Comparison of ENCODE assay signal across 18 cellular contexts in the genomic region with DNA sequence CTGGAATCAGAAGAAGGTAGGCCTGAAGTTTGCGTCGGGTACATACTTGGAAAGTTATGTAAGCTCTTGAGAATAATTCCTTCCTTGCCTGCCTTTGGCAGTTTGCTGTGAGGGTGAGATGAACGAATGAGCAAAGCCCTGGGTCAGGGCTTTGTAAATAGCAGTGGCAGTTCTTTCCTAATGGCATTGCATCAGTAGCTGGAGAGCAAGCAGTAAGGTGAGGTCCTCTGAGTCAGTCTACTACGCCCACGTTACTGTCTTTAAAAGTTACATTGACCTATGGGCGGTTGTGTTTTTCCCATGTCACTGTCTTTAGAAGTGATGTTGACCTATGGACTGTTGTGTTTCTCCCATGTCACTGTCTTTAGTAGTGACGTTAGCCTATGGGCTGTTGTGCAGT.
DNase-seq lines count a peak whose midpoint lies in the region; ATAC-seq and TF ChIP-seq lines count a peak whose summit lies in the region.
"Had no signal": no experiment of that assay in that cellular context is flagged by ENCODE, and none has a peak within 500 bp of the region (broad histone marks: within the 10 kb centered on the region; RNA-seq: fewer than 3 reads in every experiment).

No MANE protein-coding gene starts in this region.

- no peaks in the 10 kb centered on the region for H4K20me1 ChIP-seq in PC-3 (ENCODE audit: low read length)

- H3K79me2 ChIP-seq in PC-3 (ENCODE audit: low read length), result no peaks in the 10 kb centered on the region

- no peak overlapping the region for H3K9ac ChIP-seq in PC-3 (ENCODE audit: low read length)
- H3K9ac ChIP-seq: KMS-11 had no signal

- CTCF ChIA-PET in AG04450 (lab: Charles Lee) (interaction anchor here (1.0 kb wide), 1 partner anchor 349 kb away, joined by 3 read pairs; no protein-coding TSS in a partner anchor), PC-3 (lab: Charles Lee) (no interaction called here)

- POLR2A ChIA-PET in AG04450 (lab: Yijun Ruan, JAX) (interaction anchor here (0.6 to 2.1 kb wide), 5 partner anchors 8 to 46 kb away, joined by 3 to 8 read pairs (median 3); no protein-coding TSS in a partner anchor), PC-3 (lab: Charles Lee; ENCODE audit: unreplicated experiment) (no interaction called here)

- intact Hi-C loops in PC-3 (cut with micrococcal nuclease) (no loop called here), lower lobe of right lung (cut with DNase I) (no loop called here), heart left ventricle (cut with DNase I) (no loop called here)

- 83 to 89% (median 84%) methylated on average over 7 of the region's 7 CpGs for WGBS in heart left ventricle, 4 donors

- ATAC-seq in PC-3, result no peak
- peak; percentile 94 for ATAC-seq in esophagus mucosa
- peak; percentile 84 to 85 for ATAC-seq in lower lobe of right lung
- no peak for ATAC-seq in heart left ventricle
- ATAC-seq in HG03039 (IDR thresholded peaks at IDR 0.05; ENCODE audit: unreplicated experiment), result no peak
- no peak for ATAC-seq in HG03378 (IDR thresholded peaks at IDR 0.05; ENCODE audit: unreplicated experiment)
- ATAC-seq: gastrocnemius medialis had no signal

- H3K9me3 ChIP-seq in AG04450 (ENCODE audit: control insufficient read depth, insufficient read depth, low read length) (no peaks in the 10 kb centered on the region), PC-3 (ENCODE audit: low read length) (no peaks in the 10 kb centered on the region), lower lobe of right lung (no peaks in the 10 kb centered on the region), heart left ventricle (no peaks in the 10 kb centered on the region)
- H3K9me3 ChIP-seq: gastrocnemius medialis, SJSA1 had no signal

- H3K4me3 ChIP-seq in AG04450 (ENCODE audit: low read depth, low read length) (peak overlapping the region; percentile 34), PC-3 (ENCODE audit: low read length) (no peak overlapping the region), lower lobe of right lung (no peak overlapping the region), heart left ventricle (no peak overlapping the region)
- H3K4me3 ChIP-seq: gastrocnemius medialis, SJSA1, skin epidermis had no signal

- no TSS peak for BruUV-seq in PC-3 (replicated peaks; lab: Mats Ljungman, UMichigan)

- no peaks in the 10 kb centered on the region for H3K9me2 ChIP-seq in PC-3 (replicated peaks; ENCODE audit: low read length)

- H3F3A ChIP-seq in PC-3 (ENCODE audit: low read length, unreplicated experiment), result no peaks in the 10 kb centered on the region

- peak overlapping the region; percentile 90 for H3K27ac ChIP-seq in AG04450 (ENCODE audit: low read depth, low read length)
- H3K27ac ChIP-seq in PC-3 (ENCODE audit: low read length), result peak overlapping the region; percentile 35; the same call in 1 of the 2 replicates
- H3K27ac ChIP-seq in lower lobe of right lung, result peak overlapping the region; percentile 47
- no peak overlapping the region for H3K27ac ChIP-seq in heart left ventricle
- H3K27ac ChIP-seq: gastrocnemius medialis, KMS-11, SJSA1, skin epidermis had no signal

- no peak for TF ChIP-seq POLR2A in heart left ventricle (IDR thresholded peaks at IDR 0.05)

- no peak for TF ChIP-seq CTCF in AG04450 (IDR thresholded peaks at IDR 0.05; ENCODE audit: low read depth, low read length)
- TF ChIP-seq CTCF in PC-3 (conservative IDR thresholded peaks at IDR 0.05; ENCODE audit: low read depth, low read length), result no peak
- no peak for TF ChIP-seq CTCF in lower lobe of right lung (IDR thresholded peaks at IDR 0.05)
- no peak for TF ChIP-seq CTCF in heart left ventricle (IDR thresholded peaks at IDR 0.05)

- no peak for DNase-seq in AG04450 (ENCODE audit: low read depth, low spot score)
- peak; percentile 51 for DNase-seq in PC-3
- no peak for DNase-seq in lower lobe of right lung
- DNase-seq in NK-92 (lab: John Stamatoyannopoulos, UW; ENCODE audit: unreplicated experiment), result no peak
- DNase-seq in heart left ventricle, result no peak
- DNase-seq: activated CD4-positive, alpha-beta T cell treated with anti-CD3 and anti-CD28 coated beads, Interleukin-2, amount 10 ng/mL, durations not matched to agents 24 days and 14 days; activated naive CD4-positive, alpha-beta T cell; COR-L47; gastrocnemius medialis; NCI-H345; occipital lobe; T1000 had no signal

- H3K4me2 ChIP-seq in PC-3 (ENCODE audit: low read length), result 0 out of 2 replicates have a peak overlapping the region, but pooled peaks have one; percentile 22
- H3K4me2 ChIP-seq: KMS-11 had no signal

- peaks cover 12% of the 10 kb centered on the region; the same call in 1 of the 2 replicates for H3K4me1 ChIP-seq in PC-3 (ENCODE audit: insufficient read depth, low read length)
- H3K4me1 ChIP-seq in lower lobe of right lung, result peaks cover 4% of the 10 kb centered on the region
- no peaks in the 10 kb centered on the region for H3K4me1 ChIP-seq in heart left ventricle
- H3K4me1 ChIP-seq: gastrocnemius medialis, SJSA1 had no signal

- H3K36me3 ChIP-seq in PC-3 (ENCODE audit: low read depth, low read length), result no peaks in the 10 kb centered on the region
- no peaks in the 10 kb centered on the region for H3K36me3 ChIP-seq in lower lobe of right lung
- H3K36me3 ChIP-seq in heart left ventricle, result no peaks in the 10 kb centered on the region
- H3K36me3 ChIP-seq: gastrocnemius medialis, SJSA1 had no signal

- H3K27me3 ChIP-seq in AG04450 (ENCODE audit: control insufficient read depth, insufficient read depth, low read length) (no peaks in the 10 kb centered on the region), PC-3 (ENCODE audit: low read length) (no peaks in the 10 kb centered on the region), lower lobe of right lung (ENCODE audit: low read depth) (no peaks in the 10 kb centered on the region), heart left ventricle (no peaks in the 10 kb centered on the region)
- H3K27me3 ChIP-seq: gastrocnemius medialis, SJSA1 had no signal

- no peak overlapping the region for H2AFZ ChIP-seq in PC-3 (ENCODE audit: low read length)

Comparison
In these comparisons a context has a peak if more than half of its experiments do, and no peak if none do; other contexts are left out.
1. H3K27ac ChIP-seq: peak in AG04450 (single experiment), PC-3 (single experiment) and lower lobe of right lung (single experiment); none in heart left ventricle (0 of 12).
2. ATAC-seq: peak in esophagus mucosa (single experiment) and lower lobe of right lung (2 of 2); none in PC-3 (single experiment), heart left ventricle (0 of 4), HG03039 (single experiment) and HG03378 (single experiment).